Comparison of ENCODE assay signal across 1 cellular context in the genomic region with DNA sequence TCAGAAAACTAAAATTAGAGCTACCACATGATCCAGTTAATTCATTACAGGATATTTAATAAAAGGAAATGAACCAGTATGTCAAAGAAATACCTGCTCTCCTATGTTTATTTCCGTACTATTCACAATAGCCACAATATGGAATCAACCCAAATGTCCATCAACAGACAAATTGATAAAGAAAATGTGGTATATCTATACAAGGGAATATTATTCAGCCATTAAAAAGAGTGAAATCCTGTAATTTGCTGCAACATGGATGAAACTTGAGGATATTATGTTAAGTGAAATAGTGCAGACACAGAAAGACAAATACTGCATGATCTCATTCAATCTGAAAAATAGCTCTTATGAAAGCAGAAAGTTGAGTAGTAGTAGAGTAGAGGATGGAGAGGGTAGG.
TF ChIP-seq lines count a peak whose summit lies in the region.

No MANE protein-coding gene starts in this region.

TF ChIP-seq in SK-N-SH, 30 proteins besides CTCF, POLR2A, EP300 and RAD21 (continued from another document):
- no peak for TF ChIP-seq CHD2 (IDR thresholded peaks at IDR 0.05; ENCODE audit: low read length, partially characterized antibody)
- TF ChIP-seq, protein P1, sequence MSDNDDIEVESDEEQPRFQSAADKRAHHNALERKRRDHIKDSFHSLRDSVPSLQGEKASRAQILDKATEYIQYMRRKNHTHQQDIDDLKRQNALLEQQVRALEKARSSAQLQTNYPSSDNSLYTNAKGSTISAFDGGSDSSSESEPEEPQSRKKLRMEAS (IDR thresholded peaks at IDR 0.05; ENCODE audit: low read depth), result no peak
- TF ChIP-seq MEF2A (IDR thresholded peaks at IDR 0.05; ENCODE audit: borderline replicate concordance, low read depth), result no peak
- no peak for TF ChIP-seq GABPA (IDR thresholded peaks at IDR 0.05; ENCODE audit: low read depth)
- TF ChIP-seq NRF1 (IDR thresholded peaks at IDR 0.05; ENCODE audit: low read depth, low read length), result no peak
